8 cellular contexts compared by ENCODE assay signal in the genomic region with DNA sequence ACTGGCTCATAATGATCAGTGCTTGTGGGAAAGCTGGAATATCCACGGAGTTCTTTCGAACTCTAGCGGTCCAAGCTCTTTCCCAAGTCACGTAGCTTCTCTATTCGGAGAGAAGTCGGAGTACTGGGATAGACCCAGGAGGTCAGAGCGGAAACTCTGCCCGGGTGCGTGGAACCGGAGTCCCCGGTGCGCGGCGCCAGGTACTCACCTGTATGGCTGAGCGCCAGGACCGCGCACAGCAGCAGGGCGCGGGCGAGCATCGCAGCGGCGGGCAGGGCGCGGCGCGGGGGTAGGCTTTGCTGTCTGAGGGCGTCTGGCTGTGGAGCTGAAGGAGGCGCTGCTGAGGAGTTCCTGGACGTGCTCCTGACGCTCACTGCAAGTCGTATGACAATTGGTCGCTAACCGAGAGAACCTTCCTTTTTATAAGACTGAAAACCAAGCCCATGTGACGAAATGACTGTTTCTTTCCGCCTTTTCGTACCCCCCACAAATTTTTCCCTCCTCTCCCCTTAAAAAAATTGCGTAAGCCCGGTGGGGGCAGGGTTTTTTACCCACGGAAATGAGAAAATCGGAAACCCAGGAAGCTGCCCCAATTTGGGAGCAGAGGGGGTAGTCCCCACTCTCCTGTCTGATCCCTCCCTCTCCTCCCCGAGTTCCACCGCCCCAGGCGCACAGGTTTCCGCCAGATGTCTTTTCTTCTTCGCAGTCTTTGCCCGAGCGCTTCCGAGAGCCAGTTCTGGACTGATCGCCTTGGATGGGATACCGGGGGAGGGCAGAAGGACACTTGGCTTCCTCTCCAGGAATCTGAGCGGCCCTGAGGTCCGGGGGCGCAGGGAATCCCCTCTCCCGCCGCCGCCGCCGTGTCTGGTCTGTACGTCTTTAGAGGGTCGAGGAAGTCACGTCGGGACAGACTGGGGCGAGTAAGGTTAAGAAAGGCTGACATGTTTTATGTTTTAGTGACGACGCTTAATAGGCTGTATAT. TPM values are rescaled to one million over a fixed set of nuclear protein-coding genes. Genes with fewer than 3 reads are reported as not detected.
DNase-seq lines count a peak whose midpoint lies in the region; ATAC-seq and TF ChIP-seq lines count a peak whose summit lies in the region.

A gene (minus strand): TSS at position 393 of the 982 bp plus-strand sequence. CDS start 133 bp downstream, at position 260.

- no peaks in the 10 kb centered on the region for H3K9me3 ChIP-seq in SK-N-SH
- no peaks in the 10 kb centered on the region for H3K9me3 ChIP-seq in iPS-15b (ENCODE audit: control insufficient read depth, insufficient read depth, low read length)

- no peaks in the 10 kb centered on the region for H4K20me1 ChIP-seq in SK-N-SH (ENCODE audit: insufficient read depth)

- H3K4me3 ChIP-seq in SK-N-SH (ENCODE audit: low read depth in 2 of 2, low read length in 1 of 2) (peak within 1 kb of the TSS; percentile 72 to 87), brain microvascular endothelial cell (ENCODE audit: low read depth, low read length) (peak within 1 kb of the TSS; percentile 76), iPS-15b (ENCODE audit: low read depth, low read length) (peak within 1 kb of the TSS; percentile 58), retinal pigment epithelial cell (ENCODE audit: low read length) (peak within 1 kb of the TSS; percentile 76)

- 1% methylated on average over 48 of the region's 66 CpGs for WGBS in SK-N-SH (ENCODE audit: low lambda C conversion rate)

- in situ Hi-C loops in brain microvascular endothelial cell (cut with HindIII; ENCODE audit: low pct_ligation_motif_present, low sequenced_read_pairs), result no loop called here

- TF ChIP-seq RAD21 in Ishikawa (IDR thresholded peaks at IDR 0.05; ENCODE audit: low read depth) (peak; percentile 23; the same call in 1 of the 2 replicates), SK-N-SH (IDR thresholded peaks at IDR 0.05; ENCODE audit: low read length) (no peak)

- DNase-seq in GDM1 (lab: John Stamatoyannopoulos, UW), result peak; percentile 86
- DNase-seq in SK-N-SH, result peak; percentile 63
- DNase-seq in brain microvascular endothelial cell, result peak; percentile 93
- peak; percentile 39 for DNase-seq in retinal pigment epithelial cell (ENCODE audit: low read depth)
- no peak for DNase-seq in T-helper 9 cell

- H3K9ac ChIP-seq in SK-N-SH (peak within 1 kb of the TSS; percentile 93), iPS-15b (ENCODE audit: low read depth, low read length) (peak within 1 kb of the TSS; percentile 74)

- peak within 1 kb of the TSS; percentile 82 to 91 for H3K27ac ChIP-seq in SK-N-SH (ENCODE audit: low read depth in 2 of 2, low read length in 1 of 2)
- peak within 1 kb of the TSS; percentile 79 for H3K27ac ChIP-seq in brain microvascular endothelial cell

- no peaks in the 10 kb centered on the region for H3K9me2 ChIP-seq in SK-N-SH

- H3F3A ChIP-seq in SK-N-SH (replicated peaks; ENCODE audit: insufficient read depth), result peaks cover 3% of the 10 kb centered on the region

- H2AFZ ChIP-seq in SK-N-SH (ENCODE audit: low read depth), result peak within 1 kb of the TSS; percentile 97

- H3K4me1 ChIP-seq in SK-N-SH (ENCODE audit: control insufficient read depth in 1 of 2, insufficient read depth in 2 of 2, low read depth in 1 of 2, low read length in 1 of 2), result peaks cover 0 to 5% of the 10 kb centered on the region in 2 experiments; a peak in 3 of 4 replicates
- no peaks in the 10 kb centered on the region for H3K4me1 ChIP-seq in iPS-15b (ENCODE audit: control insufficient read depth, insufficient read depth, low read length)

- H3K36me3 ChIP-seq in SK-N-SH (replicated peaks in 1 of 2; ENCODE audit: control insufficient read depth in 1 of 2, insufficient read depth in 2 of 2, low read length in 1 of 2), result peaks cover 0 to 24% of the 10 kb centered on the region in 2 experiments
- peaks cover 14% of the 10 kb centered on the region for H3K36me3 ChIP-seq in brain microvascular endothelial cell (replicated peaks)
- no peaks in the 10 kb centered on the region for H3K36me3 ChIP-seq in iPS-15b (ENCODE audit: control insufficient read depth, insufficient read depth, low read length)

- CTCF ChIA-PET in SK-N-SH (lab: Yijun Ruan, JAX), result interaction anchor here (1.1 to 1.5 kb wide), 2 partner anchors 25 to 75 kb away, joined by 3 to 5 read pairs; no protein-coding TSS in a partner anchor

- peak; percentile 92 for ATAC-seq in GM21723 (IDR thresholded peaks at IDR 0.05; ENCODE audit: unreplicated experiment)

- POLR2A ChIA-PET in SK-N-SH (lab: Yijun Ruan, JAX), result no interaction called here

- TF ChIP-seq CTCF in SK-N-SH (IDR thresholded peaks at IDR 0.05) (peak; percentile 64), brain microvascular endothelial cell (IDR thresholded peaks at IDR 0.05; ENCODE audit: low read depth, low read length, missing control alignments) (peak; percentile 75), retinal pigment epithelial cell (conservative IDR thresholded peaks at IDR 0.05; ENCODE audit: low read depth, low read length) (peak; percentile 63)

- peaks cover 4% of the 10 kb centered on the region for H3K79me2 ChIP-seq in SK-N-SH (ENCODE audit: insufficient read depth)

- TF ChIP-seq EP300 in Ishikawa (IDR thresholded peaks at IDR 0.05; ENCODE audit: borderline replicate concordance), result no peak
- no peak for TF ChIP-seq EP300 in SK-N-SH (IDR thresholded peaks at IDR 0.05; ENCODE audit: borderline replicate concordance in 1 of 2, low read depth in 1 of 2, low read length in 1 of 2)

- H3K27me3 ChIP-seq in SK-N-SH (ENCODE audit: insufficient read depth) (no peaks in the 10 kb centered on the region), brain microvascular endothelial cell (replicated peaks) (no peaks in the 10 kb centered on the region), iPS-15b (ENCODE audit: control insufficient read depth, insufficient read depth, low read length) (peaks cover 22% of the 10 kb centered on the region)

- H3K4me2 ChIP-seq in SK-N-SH, result peak within 1 kb of the TSS; percentile 86

TF ChIP-seq in Ishikawa, 13 proteins besides CTCF, POLR2A, EP300 and RAD21:
- TF ChIP-seq EGR1 (IDR thresholded peaks at IDR 0.05) (no peak), ZBTB7A (IDR thresholded peaks at IDR 0.05; ENCODE audit: low read depth) (0 out of 2 replicates have a peak, but pooled peaks have one; percentile 48), NFIC (IDR thresholded peaks at IDR 0.05) (peak; percentile 83), TCF12 (IDR thresholded peaks at IDR 0.05; ENCODE audit: low read depth) (no peak), CREB1 (IDR thresholded peaks at IDR 0.05; ENCODE audit: low read depth) (no peak), FOXM1 (IDR thresholded peaks at IDR 0.05; ENCODE audit: borderline replicate concordance, low read depth) (no peak), TEAD4 (IDR thresholded peaks at IDR 0.05) (no peak), TAF1 (IDR thresholded peaks at IDR 0.05; ENCODE audit: low read depth) (no peak), CEBPB (IDR thresholded peaks at IDR 0.05) (peak; percentile 93)
- TF ChIP-seq, protein P1, sequence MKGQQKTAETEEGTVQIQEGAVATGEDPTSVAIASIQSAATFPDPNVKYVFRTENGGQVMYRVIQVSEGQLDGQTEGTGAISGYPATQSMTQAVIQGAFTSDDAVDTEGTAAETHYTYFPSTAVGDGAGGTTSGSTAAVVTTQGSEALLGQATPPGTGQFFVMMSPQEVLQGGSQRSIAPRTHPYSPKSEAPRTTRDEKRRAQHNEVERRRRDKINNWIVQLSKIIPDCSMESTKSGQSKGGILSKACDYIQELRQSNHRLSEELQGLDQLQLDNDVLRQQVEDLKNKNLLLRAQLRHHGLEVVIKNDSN (IDR thresholded peaks at IDR 0.05), result no peak; the same call in 1 of the 2 replicates
- TF ChIP-seq, protein P2, sequence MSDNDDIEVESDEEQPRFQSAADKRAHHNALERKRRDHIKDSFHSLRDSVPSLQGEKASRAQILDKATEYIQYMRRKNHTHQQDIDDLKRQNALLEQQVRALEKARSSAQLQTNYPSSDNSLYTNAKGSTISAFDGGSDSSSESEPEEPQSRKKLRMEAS (IDR thresholded peaks at IDR 0.05), result 0 out of 2 replicates have a peak, but pooled peaks have one; percentile 20

TF ChIP-seq in SK-N-SH, 30 proteins besides CTCF, POLR2A, EP300 and RAD21 (continues in another document):
- TF ChIP-seq NRF1 (IDR thresholded peaks at IDR 0.05; ENCODE audit: low read depth, low read length) (no peak), GABPA (IDR thresholded peaks at IDR 0.05; ENCODE audit: low read depth) (peak; percentile 44; the same call in 1 of the 2 replicates), RFX5 (IDR thresholded peaks at IDR 0.05; ENCODE audit: low read length) (0 out of 2 replicates have a peak, but pooled peaks have one; percentile 23), POLR2AphosphoS5 (IDR thresholded peaks at IDR 0.05; ENCODE audit: low read depth, low read length) (peak; percentile 21; the same call in 1 of the 2 replicates), YY1 (IDR thresholded peaks at IDR 0.05; ENCODE audit: low read depth) (0 out of 2 replicates have a peak, but pooled peaks have one; percentile 12), TCF12 (IDR thresholded peaks at IDR 0.05) (peak; percentile 52), NFIC (IDR thresholded peaks at IDR 0.05; ENCODE audit: borderline replicate concordance) (peak; percentile 37; the same call in 1 of the 2 replicates), FOXJ3 (CRISPR knock-in tag; IDR thresholded peaks at IDR 0.05) (no peak), FOSL2 (IDR thresholded peaks at IDR 0.05; ENCODE audit: borderline replicate concordance, low read depth) (no peak)
- TF ChIP-seq, protein P3, sequence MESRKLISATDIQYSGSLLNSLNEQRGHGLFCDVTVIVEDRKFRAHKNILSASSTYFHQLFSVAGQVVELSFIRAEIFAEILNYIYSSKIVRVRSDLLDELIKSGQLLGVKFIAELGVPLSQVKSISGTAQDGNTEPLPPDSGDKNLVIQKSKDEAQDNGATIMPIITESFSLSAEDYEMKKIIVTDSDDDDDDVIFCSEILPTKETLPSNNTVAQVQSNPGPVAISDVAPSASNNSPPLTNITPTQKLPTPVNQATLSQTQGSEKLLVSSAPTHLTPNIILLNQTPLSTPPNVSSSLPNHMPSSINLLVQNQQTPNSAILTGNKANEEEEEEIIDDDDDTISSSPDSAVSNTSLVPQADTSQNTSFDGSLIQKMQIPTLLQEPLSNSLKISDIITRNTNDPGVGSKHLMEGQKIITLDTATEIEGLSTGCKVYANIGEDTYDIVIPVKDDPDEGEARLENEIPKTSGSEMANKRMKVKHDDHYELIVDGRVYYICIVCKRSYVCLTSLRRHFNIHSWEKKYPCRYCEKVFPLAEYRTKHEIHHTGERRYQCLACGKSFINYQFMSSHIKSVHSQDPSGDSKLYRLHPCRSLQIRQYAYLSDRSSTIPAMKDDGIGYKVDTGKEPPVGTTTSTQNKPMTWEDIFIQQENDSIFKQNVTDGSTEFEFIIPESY (IDR thresholded peaks at IDR 0.05; ENCODE audit: borderline replicate concordance, low read depth), result no peak
- TF ChIP-seq, protein P2 (IDR thresholded peaks at IDR 0.05; ENCODE audit: low read depth), result peak; percentile 55; the same call in 1 of the 2 replicates

RNA-seq across cellular contexts. Expression of the gene that starts here (rescaled TPM):
- polyA plus RNA-seq in SK-N-SH (2012; rRNA removed), result 5.9 and 6.3 TPM in 2 replicates
- polyA plus RNA-seq in SK-N-SH (2012; cell fraction: cytosol; rRNA removed), result 4.1 and 5.8 TPM in 2 replicates
- 12.8 and 17.6 TPM in 2 replicates for polyA plus RNA-seq in SK-N-SH (2012; cell fraction: nucleus; rRNA removed)
